Comparison of ENCODE assay signal across 32 cellular contexts in genomic region chr3:175464362-175464761, GRCh38.
"Had no signal": no experiment of that assay in that cellular context is flagged by ENCODE, and none has a peak within 500 bp of the region (broad histone marks: within the 10 kb centered on the region; RNA-seq: fewer than 3 reads in every experiment).

No MANE protein-coding gene starts in this region.

- H3K9me3 ChIP-seq: SJCRH30 had no signal

- H3K4me1 ChIP-seq: SJCRH30 had no signal

- ATAC-seq: Panc1, SK-N-SH treated with all-trans-retinoic acid at 6 μM for 48 hours had no signal

- H3K36me3 ChIP-seq: MG63, SJCRH30 had no signal

- DNase-seq: Kasumi-1, KG1, MG63, NCI-H1048, NCI-H1092 treated with DMSO at 0.1 percent for 48 hours, NCI-H1105 treated with DMSO at 0.1 percent for 48 hours, NCI-H1417, NCI-H1436, NCI-H146, NCI-H1694, NCI-H187, NCI-H1930, NCI-H2029 treated with DMSO at 0.1 percent for 48 hours, NCI-H2081 treated with DMSO at 0.1 percent for 48 hours, NCI-H2107, NCI-H2171, NCI-H226, NCI-H446 treated with DMSO at 0.1 percent for 48 hours, NCI-H510A, NCI-H524, NCI-H526, NCI-H69, NCI-H748 treated with DMSO at 0.1 percent for 48 hours, NCI-H82, PC-9, SHP77, SIG-M5, SJCRH30 had no signal

- H3K27ac ChIP-seq: PC-9, RWPE1, SJCRH30, SK-N-MC had no signal

- H3K27me3 ChIP-seq: MG63, SJCRH30 had no signal

- H3K4me3 ChIP-seq: MG63, PC-9, SJCRH30, SK-N-MC had no signal
